20 cellular contexts compared by ENCODE assay signal in the genomic region with DNA sequence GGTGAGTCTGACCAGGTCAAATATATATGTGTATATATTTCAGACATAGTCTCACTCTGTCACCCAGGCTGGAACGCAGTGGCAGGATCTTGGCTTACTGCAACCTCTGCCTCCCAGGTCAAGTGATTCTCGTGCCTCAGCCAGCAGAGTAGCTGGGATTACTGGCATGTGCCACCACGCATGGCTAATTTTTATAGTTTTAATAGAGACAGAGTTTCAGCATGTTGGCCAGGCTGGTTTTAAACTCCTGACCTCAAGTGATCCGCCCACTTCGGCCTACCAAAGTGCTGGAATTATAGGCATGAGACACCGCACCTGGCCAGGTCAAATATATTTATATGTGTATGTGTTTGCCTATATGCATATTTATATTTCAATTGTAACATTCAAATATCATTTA.
A peak's percentile ranks its signal among the peaks of the same experiment; 100 is the strongest.
DNase-seq lines count a peak whose midpoint lies in the region; ATAC-seq and TF ChIP-seq lines count a peak whose summit lies in the region.
"Had no signal": no experiment of that assay in that cellular context is flagged by ENCODE, and none has a peak within 500 bp of the region (broad histone marks: within the 10 kb centered on the region; RNA-seq: fewer than 3 reads in every experiment).

No MANE protein-coding gene starts in this region.

- H3K9me3 ChIP-seq in neuronal stem cell (replicated peaks in 1 of 2; ENCODE audit: control insufficient read depth in 2 of 2, insufficient read depth in 1 of 2, low read depth in 1 of 2, low read length in 2 of 2) (no peaks in the 10 kb centered on the region), mucosa of descending colon (no peaks in the 10 kb centered on the region)
- H3K9me3 ChIP-seq: SK-N-SH had no signal

- no peaks in the 10 kb centered on the region for H3K79me1 ChIP-seq in neuronal stem cell (ENCODE audit: low read depth, low read length)

- H3K4me3 ChIP-seq in epithelial cell of proximal tubule (ENCODE audit: low read depth, low read length) (no peak overlapping the region), neuronal stem cell (ENCODE audit: low read length in 2 of 2) (no peak overlapping the region), mucosa of descending colon (no peak overlapping the region)
- H3K4me3 ChIP-seq: GM23248 had no signal

- H2BK5ac ChIP-seq in neuronal stem cell (ENCODE audit: low read length): no peak overlapping the region

- no peaks in the 10 kb centered on the region for H3K27me3 Mint-ChIP-seq in activated naive CD8-positive, alpha-beta T cell treated with anti-CD3 and anti-CD28 coated beads for 36 hours

- H3K36me3 Mint-ChIP-seq in activated naive CD8-positive, alpha-beta T cell treated with anti-CD3 and anti-CD28 coated beads for 36 hours: no peaks in the 10 kb centered on the region

- H3K18ac ChIP-seq in neuronal stem cell (ENCODE audit: low read length): no peak overlapping the region

- H3K4me3 Mint-ChIP-seq in activated naive CD8-positive, alpha-beta T cell treated with anti-CD3 and anti-CD28 coated beads for 36 hours: no peak overlapping the region
- H3K4me3 Mint-ChIP-seq: H9, HFFc6 had no signal

- no peak overlapping the region for H3K27ac ChIP-seq in neuronal stem cell (replicated peaks; ENCODE audit: low read length)
- H3K27ac ChIP-seq: GM23248 had no signal

- peak overlapping the region; percentile 45 for H2AFZ ChIP-seq in neuronal stem cell (ENCODE audit: low read length)
- H2AFZ ChIP-seq: GM23248 had no signal

- H3K4me2 ChIP-seq in neuronal stem cell (ENCODE audit: insufficient read depth, low read length, poor library complexity, severe bottlenecking): no peak overlapping the region
- H3K4me2 ChIP-seq: SK-N-SH had no signal

- H3K4ac ChIP-seq in neuronal stem cell (ENCODE audit: low read length): no peak overlapping the region

- H2BK12ac ChIP-seq in neuronal stem cell (ENCODE audit: low read length): no peak overlapping the region

- TF ChIP-seq CTCF in epithelial cell of proximal tubule (conservative IDR thresholded peaks at IDR 0.05; ENCODE audit: low read depth, low read length) (no peak), mucosa of descending colon (IDR thresholded peaks at IDR 0.05) (no peak)

- H3K36me3 ChIP-seq in neuronal stem cell (replicated peaks in 1 of 2; ENCODE audit: control insufficient read depth in 2 of 2, insufficient read depth in 2 of 2, low read length in 2 of 2) (no peaks in the 10 kb centered on the region), mucosa of descending colon (ENCODE audit: low read depth) (no peaks in the 10 kb centered on the region)

- H3K4me1 ChIP-seq in neuronal stem cell (ENCODE audit: control insufficient read depth in 2 of 2, insufficient read depth in 1 of 2, low read depth in 1 of 2, low read length in 2 of 2) (no peaks in the 10 kb centered on the region), mucosa of descending colon (ENCODE audit: low read depth) (no peaks in the 10 kb centered on the region)

- no peaks in the 10 kb centered on the region for H3K4me1 Mint-ChIP-seq in activated naive CD8-positive, alpha-beta T cell treated with anti-CD3 and anti-CD28 coated beads for 36 hours
- H3K4me1 Mint-ChIP-seq: H9 had no signal

- H3K9me3 Mint-ChIP-seq in activated naive CD8-positive, alpha-beta T cell treated with anti-CD3 and anti-CD28 coated beads for 36 hours: no peaks in the 10 kb centered on the region
- H3K9me3 Mint-ChIP-seq: H9, HFFc6 had no signal

- no CpG with 5 or more reads among the region's 6 CpGs for WGBS in neuronal stem cell (ENCODE audit: extremely low coverage in 2 of 2, insufficient read length in 2 of 2, insufficient replicate concordance in 1 of 2), 2 donors

- H3K27me3 ChIP-seq in neuronal stem cell (ENCODE audit: control insufficient read depth in 3 of 3, insufficient read depth in 3 of 3, low read depth in 1 of 3, low read length in 3 of 3): no peaks in the 10 kb centered on the region

- H2BK15ac ChIP-seq in neuronal stem cell (ENCODE audit: low read length): no peak overlapping the region

- ATAC-seq in mucosa of descending colon (no peak), GM21447 (IDR thresholded peaks at IDR 0.05; ENCODE audit: unreplicated experiment) (no peak)

- no peak overlapping the region for H3K27ac Mint-ChIP-seq in activated naive CD8-positive, alpha-beta T cell treated with anti-CD3 and anti-CD28 coated beads for 36 hours
- H3K27ac Mint-ChIP-seq: H9, HFFc6 had no signal

- H3K9ac ChIP-seq in neuronal stem cell (ENCODE audit: low read depth, low read length, poor library complexity): no peak overlapping the region
- H3K9ac ChIP-seq: GM23248, SK-N-SH had no signal

- DNase-seq in NCI-H82 (lab: John Stamatoyannopoulos, UW) (peak; percentile 19), NCI-H82 treated with DMSO at 0.1 percent for 48 hours (lab: John Stamatoyannopoulos, UW; ENCODE audit: unreplicated experiment) (no peak), epithelial cell of proximal tubule (ENCODE audit: low read depth) (peak; percentile 19), neuronal stem cell (ENCODE audit: low spot score) (no peak), mucosa of descending colon (no peak)
- DNase-seq in activated effector memory CD4-positive, alpha-beta T cell treated with anti-CD3 and anti-CD28 coated beads, Interleukin-2, amount 50 U/mL, for 16 hours: no peak
- no peak for DNase-seq in activated naive CD8-positive, alpha-beta T cell treated with anti-CD3 and anti-CD28 coated beads for 36 hours
- DNase-seq: DMS153, DND-41, GM23248, H9, HFFc6, KG1, NCI-H1092, NCI-H1417 treated with DMSO at 0.1 percent for 48 hours, NCI-H1694 treated with DMSO at 0.1 percent for 48 hours, NCI-H2081, NCI-H2227 treated with DMSO at 0.1 percent for 48 hours, SK-N-SH had no signal

- no peak overlapping the region for H2BK120ac ChIP-seq in neuronal stem cell (ENCODE audit: low read depth, low read length)

- no peak overlapping the region for H2AK5ac ChIP-seq in neuronal stem cell (ENCODE audit: low read depth, low read length)

- no peak overlapping the region for H4K8ac ChIP-seq in neuronal stem cell (ENCODE audit: low read depth, low read length)

- no peak overlapping the region for H3K14ac ChIP-seq in neuronal stem cell (ENCODE audit: low read length)

- H4K91ac ChIP-seq in neuronal stem cell (ENCODE audit: low read depth, low read length, poor library complexity): no peak overlapping the region

- H3K23ac ChIP-seq in neuronal stem cell (ENCODE audit: low read depth, low read length, poor library complexity): no peak overlapping the region

- intact Hi-C loops in mucosa of descending colon (cut with DNase I, micrococcal nuclease): no loop called here

Comparison
In these comparisons a context has a peak if more than half of its experiments do, and no peak if none do; other contexts are left out.
1. DNase-seq: peak in NCI-H82 (single experiment) and epithelial cell of proximal tubule (single experiment); none in NCI-H82 treated with DMSO at 0.1 percent for 48 hours (single experiment), neuronal stem cell (single experiment), mucosa of descending colon (0 of 3), activated effector memory CD4-positive, alpha-beta T cell treated with anti-CD3 and anti-CD28 coated beads, Interleukin-2, amount 50 U/mL, for 16 hours (single experiment) and activated naive CD8-positive, alpha-beta T cell treated with anti-CD3 and anti-CD28 coated beads for 36 hours (single experiment).